Comparison of ENCODE assay signal across 18 cellular contexts in genomic region chr5:142584843-142585242, GRCh38.
"Had no signal": no experiment of that assay in that cellular context is flagged by ENCODE, and none has a peak within 500 bp of the region (broad histone marks: within the 10 kb centered on the region; RNA-seq: fewer than 3 reads in every experiment).

No MANE protein-coding gene starts in this region.

- ATAC-seq: activated CD8-positive, alpha-beta T cell treated with anti-CD3 and anti-CD28 coated beads, Interleukin-2, amount 10 ng/mL, durations not matched to agents 7 days and 5 days; body of pancreas; left lobe of liver; T-cell had no signal

- H3K27me3 ChIP-seq: body of pancreas had no signal

- H3K9me3 Mint-ChIP-seq: dendritic cell treated with granulocyte-macrophage colony-stimulating factor and Interleukin-4, amounts not matched to agents 40 ng/mL and 50 ng/mL, for 4 days; T-cell had no signal

- H3K36me3 ChIP-seq: transverse colon, WERI-Rb-1 had no signal

- H3K4me3 ChIP-seq: body of pancreas, smooth muscle cell, transverse colon had no signal

- H3K27ac Mint-ChIP-seq: activated CD8-positive, alpha-beta T cell treated with anti-CD3 and anti-CD28 coated beads, Interleukin-2, amount 10 ng/mL, durations not matched to agents 7 days and 5 days; dendritic cell treated with granulocyte-macrophage colony-stimulating factor and Interleukin-4, amounts not matched to agents 40 ng/mL and 50 ng/mL, for 4 days; endodermal cell; T-cell had no signal

- DNase-seq: activated CD4-positive, alpha-beta T cell treated with anti-CD3 and anti-CD28 coated beads for 48 hours; activated CD8-positive, alpha-beta memory T cell treated with anti-CD3 and anti-CD28 coated beads, Interleukin-2, amount 50 U/mL, for 48 hours; activated CD8-positive, alpha-beta T cell treated with anti-CD3 and anti-CD28 coated beads, Interleukin-2, amount 10 ng/mL, durations not matched to agents 7 days and 5 days; activated naive CD4-positive, alpha-beta T cell; body of pancreas; endodermal cell; foreskin melanocyte; head of caudate nucleus; islet precursor cell; mesendoderm; retina; T-cell; transverse colon; WERI-Rb-1 had no signal

- H3K4me3 Mint-ChIP-seq: activated CD8-positive, alpha-beta T cell treated with anti-CD3 and anti-CD28 coated beads, Interleukin-2, amount 10 ng/mL, durations not matched to agents 7 days and 5 days; dendritic cell treated with granulocyte-macrophage colony-stimulating factor and Interleukin-4, amounts not matched to agents 40 ng/mL and 50 ng/mL, for 4 days; endodermal cell; neural crest cell; T-cell had no signal

- H3K36me3 Mint-ChIP-seq: T-cell had no signal

- H3K27ac ChIP-seq: body of pancreas, transverse colon, WERI-Rb-1 had no signal

- H3K9me3 ChIP-seq: body of pancreas, transverse colon had no signal

- H3K4me1 Mint-ChIP-seq: endodermal cell had no signal

- H3K4me2 ChIP-seq: smooth muscle cell had no signal

- H3K4me1 ChIP-seq: body of pancreas, transverse colon had no signal
